ENCODE assay signal across 19 cellular contexts in the genomic region with DNA sequence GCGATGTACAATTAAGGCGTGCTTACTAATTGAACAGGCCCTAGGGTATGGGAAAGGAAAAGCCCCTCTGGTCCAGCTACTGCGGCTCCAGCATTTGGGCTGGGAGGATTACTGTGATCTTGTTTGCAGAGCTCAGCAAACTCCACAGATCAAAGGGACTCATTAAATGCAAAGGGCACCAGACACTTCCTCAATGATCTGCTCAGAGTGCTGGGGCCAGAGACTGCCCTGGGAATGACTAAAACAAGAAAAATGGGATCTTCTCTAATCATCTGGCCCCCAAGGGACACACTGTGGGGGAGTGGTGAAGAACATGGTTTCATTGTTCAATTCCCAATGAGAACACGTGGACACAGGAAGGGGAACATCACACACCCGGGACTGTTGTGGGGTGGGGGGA.
DNase-seq lines count a peak whose midpoint lies in the region; ATAC-seq, FAIRE-seq and TF ChIP-seq lines count a peak whose summit lies in the region.
"Had no signal": no experiment of that assay in that cellular context is flagged by ENCODE, and none has a peak within 500 bp of the region (broad histone marks: within the 10 kb centered on the region; RNA-seq: fewer than 3 reads in every experiment).

No MANE protein-coding gene starts in this region.

- peaks cover 0 to 8% of the 10 kb centered on the region in 2 experiments; a peak in 1 of 5 replicates for H3K27me3 ChIP-seq in HepG2 (ENCODE audit: control insufficient read depth in 1 of 2, insufficient read depth in 2 of 2, low read length in 2 of 2)
- no peaks in the 10 kb centered on the region for H3K27me3 ChIP-seq in right lobe of liver

- BruUV-seq in HepG2 (replicated peaks; lab: Mats Ljungman, UMichigan): no TSS peak

- in situ Hi-C loops in HepG2 (cut with HindIII; ENCODE audit: extremely low pct_ligation_motif_present, low pct_unique_long_range_greater_than_20kb): no loop called here

- H3K9me3 ChIP-seq in HepG2 (ENCODE audit: low read length) (no peaks in the 10 kb centered on the region), right lobe of liver (no peaks in the 10 kb centered on the region)
- H3K9me3 ChIP-seq: esophagus squamous epithelium had no signal

- no peaks in the 10 kb centered on the region for H4K20me1 ChIP-seq in HepG2 (ENCODE audit: insufficient read depth, low read length)

- TF ChIP-seq EP300 in HepG2 (IDR thresholded peaks at IDR 0.05; ENCODE audit: low read depth in 2 of 2, low read length in 2 of 2): no peak
- no peak for TF ChIP-seq EP300 in HepG2 (CRISPR knock-in tag; IDR thresholded peaks at IDR 0.05; ENCODE audit: borderline replicate concordance)

- H3K79me2 ChIP-seq in HepG2 (ENCODE audit: insufficient read depth, low read length): no peaks in the 10 kb centered on the region

- H2AFZ ChIP-seq in HepG2 (ENCODE audit: low read length): no peak overlapping the region

- 0 out of 2 replicates have a peak overlapping the region, but pooled peaks have one; percentile 10 for H3K4me2 ChIP-seq in HepG2 (ENCODE audit: low read depth, low read length)

- H3K36me3 Mint-ChIP-seq in glutamatergic neuron (ENCODE audit: unreplicated experiment): peaks cover 5% of the 10 kb centered on the region

- no peak overlapping the region for H3K4me3 Mint-ChIP-seq in glutamatergic neuron (ENCODE audit: unreplicated experiment)
- H3K4me3 Mint-ChIP-seq: activated CD8-positive, alpha-beta T cell treated with anti-CD3 and anti-CD28 coated beads for 36 hours; activated T-helper 17 cell treated with anti-CD3 and anti-CD28 coated beads, Interleukin-2, amount 50 U/mL, for 72 hours had no signal

- no peak for TF ChIP-seq CTCF in HepG2 (CRISPR knock-in tag; IDR thresholded peaks at IDR 0.05)
- TF ChIP-seq CTCF in right lobe of liver (IDR thresholded peaks at IDR 0.05): no peak
- no peak for TF ChIP-seq CTCF in glutamatergic neuron (IDR thresholded peaks at IDR 0.05; ENCODE audit: partially characterized antibody, unreplicated experiment)

- CTCF ChIA-PET in HepG2 (lab: Yijun Ruan, JAX; ENCODE audit: low intra/inter-chr PET ratio, low total read pairs): no interaction called here

- peak overlapping the region; percentile 50 for H3K27ac Mint-ChIP-seq in glutamatergic neuron (ENCODE audit: unreplicated experiment)
- H3K27ac Mint-ChIP-seq: activated CD8-positive, alpha-beta T cell treated with anti-CD3 and anti-CD28 coated beads for 36 hours; activated T-helper 17 cell treated with anti-CD3 and anti-CD28 coated beads, Interleukin-2, amount 50 U/mL, for 72 hours had no signal

- H3K4me3 ChIP-seq in HepG2 (replicated peaks in 1 of 3; ENCODE audit: insufficient read depth in 1 of 3, low read depth in 2 of 3, low read length in 3 of 3) (no peak overlapping the region), right lobe of liver (no peak overlapping the region)
- H3K4me3 ChIP-seq: esophagus squamous epithelium, K562, lung had no signal

- no peak overlapping the region for H3K27ac ChIP-seq in HepG2 (ENCODE audit: extremely low read length, insufficient read depth, low read length)
- H3K27ac ChIP-seq in right lobe of liver: no peak overlapping the region
- H3K27ac ChIP-seq: esophagus squamous epithelium had no signal

- POLR2A ChIA-PET in HepG2 (lab: Yijun Ruan, JAX): no interaction called here

- DNase-seq in HepG2 (ENCODE audit: low spot score): peak; percentile 67
- no peak for DNase-seq in right lobe of liver
- peak; percentile 53 for DNase-seq in RPMI7951 (ENCODE audit: low read depth)
- DNase-seq in glutamatergic neuron: peak; percentile 16
- DNase-seq in activated naive CD4-positive, alpha-beta T cell (lab: John Stamatoyannopoulos, UW): no peak
- DNase-seq in activated CD4-positive, alpha-beta T cell treated with anti-CD3 and anti-CD28 coated beads for 1 hour: no peak
- no peak for DNase-seq in SHP77 treated with DMSO at 0.1 percent for 48 hours (lab: John Stamatoyannopoulos, UW)
- no peak for DNase-seq in stimulated activated CD4-positive, alpha-beta T cell treated with anti-CD3 and anti-CD28 coated beads, Interleukin-2, amount 100 ng/mL, for 48 hours
- DNase-seq: activated CD8-positive, alpha-beta T cell treated with anti-CD3 and anti-CD28 coated beads for 36 hours; cortex of kidney; DMS79; esophagus squamous epithelium; NCI-H146; NCI-H526 treated with DMSO at 0.1 percent for 48 hours; small intestine; T-helper 9 cell had no signal

- H3K27me3 Mint-ChIP-seq in glutamatergic neuron (ENCODE audit: unreplicated experiment): peaks cover 6% of the 10 kb centered on the region
- H3K27me3 Mint-ChIP-seq: activated CD8-positive, alpha-beta T cell treated with anti-CD3 and anti-CD28 coated beads for 36 hours had no signal

- peak; percentile 50 for FAIRE-seq in HepG2 (lab: Jason Lieb, UNC)
- FAIRE-seq: K562, small intestine had no signal

- TF ChIP-seq POLR2A in HepG2 (IDR thresholded peaks at IDR 0.05; ENCODE audit: insufficient read depth in 1 of 2, low read depth in 2 of 2, low read length in 2 of 2): no peak
- no peak for TF ChIP-seq POLR2A in right lobe of liver (IDR thresholded peaks at IDR 0.05)

- H3K9ac ChIP-seq in HepG2 (ENCODE audit: insufficient read depth, low read depth, low read length): no peak overlapping the region

- ATAC-seq in HepG2 (peak; percentile 79), right lobe of liver (no peak)
- ATAC-seq: activated CD8-positive, alpha-beta T cell treated with anti-CD3 and anti-CD28 coated beads for 36 hours; activated T-helper 17 cell treated with anti-CD3 and anti-CD28 coated beads, Interleukin-2, amount 50 U/mL, for 72 hours; K562 had no signal

- intact Hi-C loops in HepG2 (cut with micrococcal nuclease; ENCODE audit: unreplicated experiment): no loop called here
- intact Hi-C loops in right lobe of liver (cut with DNase I): no loop called here

- H3K4me1 ChIP-seq in HepG2 (ENCODE audit: insufficient read depth, low read length): peaks cover 19% of the 10 kb centered on the region
- no peaks in the 10 kb centered on the region for H3K4me1 ChIP-seq in right lobe of liver

- H3K9me3 Mint-ChIP-seq in glutamatergic neuron (ENCODE audit: unreplicated experiment): peaks cover 6% of the 10 kb centered on the region
- H3K9me3 Mint-ChIP-seq: activated CD8-positive, alpha-beta T cell treated with anti-CD3 and anti-CD28 coated beads for 36 hours; activated T-helper 17 cell treated with anti-CD3 and anti-CD28 coated beads, Interleukin-2, amount 50 U/mL, for 72 hours had no signal

- peaks cover 32% of the 10 kb centered on the region for H3K4me1 Mint-ChIP-seq in glutamatergic neuron (ENCODE audit: low read depth, unreplicated experiment)
- H3K4me1 Mint-ChIP-seq: activated T-helper 17 cell treated with anti-CD3 and anti-CD28 coated beads, Interleukin-2, amount 50 U/mL, for 72 hours had no signal

- TF ChIP-seq RAD21 in HepG2 (CRISPR knock-in tag; IDR thresholded peaks at IDR 0.05): no peak

- WGBS in HepG2 (ENCODE audit: low lambda C conversion rate): 13% methylated on average over 5 of the region's 5 CpGs
- WGBS in right lobe of liver (ENCODE audit: insufficient coverage, low coverage, low lambda C conversion rate, missing lambda C conversion rate): 36% methylated on average over 5 of the region's 5 CpGs

- H3K36me3 ChIP-seq in HepG2 (replicated peaks in 1 of 2; ENCODE audit: control insufficient read depth in 1 of 2, insufficient read depth in 2 of 2, low read length in 2 of 2): no peaks in the 10 kb centered on the region
- no peaks in the 10 kb centered on the region for H3K36me3 ChIP-seq in right lobe of liver
- H3K36me3 ChIP-seq: esophagus squamous epithelium had no signal

TF ChIP-seq in HepG2, 621 proteins besides CTCF, POLR2A, EP300 and RAD21 (continues in another document):
- no peak for TF ChIP-seq ZSCAN9 (CRISPR knock-in tag; IDR thresholded peaks at IDR 0.05; ENCODE audit: borderline replicate concordance)
- TF ChIP-seq KLF15 (CRISPR knock-in tag; IDR thresholded peaks at IDR 0.05; ENCODE audit: borderline replicate concordance): no peak
- no peak for TF ChIP-seq HHEX (CRISPR knock-in tag; IDR thresholded peaks at IDR 0.05)
- no peak for TF ChIP-seq ZNF605 (CRISPR knock-in tag; IDR thresholded peaks at IDR 0.05)
- TF ChIP-seq SSRP1 (CRISPR knock-in tag; IDR thresholded peaks at IDR 0.05): no peak
- no peak for TF ChIP-seq MIER2 (CRISPR knock-in tag; IDR thresholded peaks at IDR 0.05)
- TF ChIP-seq HNF4A (CRISPR knock-in tag; IDR thresholded peaks at IDR 0.05): 0 out of 2 replicates have a peak, but pooled peaks have one; percentile 21
- no peak for TF ChIP-seq NFKBIZ (CRISPR knock-in tag; IDR thresholded peaks at IDR 0.05)
- TF ChIP-seq, protein P1, sequence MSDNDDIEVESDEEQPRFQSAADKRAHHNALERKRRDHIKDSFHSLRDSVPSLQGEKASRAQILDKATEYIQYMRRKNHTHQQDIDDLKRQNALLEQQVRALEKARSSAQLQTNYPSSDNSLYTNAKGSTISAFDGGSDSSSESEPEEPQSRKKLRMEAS (IDR thresholded peaks at IDR 0.05): no peak
- no peak for TF ChIP-seq ZNF10 (CRISPR knock-in tag; IDR thresholded peaks at IDR 0.05; ENCODE audit: borderline replicate concordance, low read depth)
- no peak for TF ChIP-seq ZNF629 (CRISPR knock-in tag; conservative IDR thresholded peaks at IDR 0.05)
- no peak for TF ChIP-seq HDAC2 (CRISPR knock-in tag; IDR thresholded peaks at IDR 0.05)
- no peak for TF ChIP-seq ZFP62 (CRISPR knock-in tag; IDR thresholded peaks at IDR 0.05)
- TF ChIP-seq KLF9 (CRISPR knock-in tag; IDR thresholded peaks at IDR 0.05; ENCODE audit: low read depth): no peak
- no peak for TF ChIP-seq MTA1 (CRISPR knock-in tag; IDR thresholded peaks at IDR 0.05; ENCODE audit: borderline replicate concordance)
- TF ChIP-seq, protein P2, sequence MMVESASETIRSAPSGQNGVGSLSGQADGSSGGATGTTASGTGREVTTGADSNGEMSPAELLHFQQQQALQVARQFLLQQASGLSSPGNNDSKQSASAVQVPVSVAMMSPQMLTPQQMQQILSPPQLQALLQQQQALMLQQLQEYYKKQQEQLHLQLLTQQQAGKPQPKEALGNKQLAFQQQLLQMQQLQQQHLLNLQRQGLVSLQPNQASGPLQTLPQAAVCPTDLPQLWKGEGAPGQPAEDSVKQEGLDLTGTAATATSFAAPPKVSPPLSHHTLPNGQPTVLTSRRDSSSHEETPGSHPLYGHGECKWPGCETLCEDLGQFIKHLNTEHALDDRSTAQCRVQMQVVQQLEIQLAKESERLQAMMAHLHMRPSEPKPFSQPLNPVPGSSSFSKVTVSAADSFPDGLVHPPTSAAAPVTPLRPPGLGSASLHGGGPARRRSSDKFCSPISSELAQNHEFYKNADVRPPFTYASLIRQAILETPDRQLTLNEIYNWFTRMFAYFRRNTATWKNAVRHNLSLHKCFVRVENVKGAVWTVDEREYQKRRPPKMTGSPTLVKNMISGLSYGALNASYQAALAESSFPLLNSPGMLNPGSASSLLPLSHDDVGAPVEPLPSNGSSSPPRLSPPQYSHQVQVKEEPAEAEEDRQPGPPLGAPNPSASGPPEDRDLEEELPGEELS (CRISPR knock-in tag; IDR thresholded peaks at IDR 0.05): no peak
- no peak for TF ChIP-seq CBFB (CRISPR knock-in tag; IDR thresholded peaks at IDR 0.05)
- no peak for TF ChIP-seq ZNF558 (CRISPR knock-in tag; IDR thresholded peaks at IDR 0.05; ENCODE audit: borderline replicate concordance)
- TF ChIP-seq NFYB (CRISPR knock-in tag; IDR thresholded peaks at IDR 0.05): no peak

Comparison
In these comparisons a context has a peak if more than half of its experiments do, and no peak if none do; other contexts are left out.
1. DNase-seq: peak in HepG2 (single experiment), RPMI7951 (single experiment) and glutamatergic neuron (single experiment); none in right lobe of liver (0 of 3), activated naive CD4-positive, alpha-beta T cell (0 of 4), activated CD4-positive, alpha-beta T cell treated with anti-CD3 and anti-CD28 coated beads for 1 hour (single experiment), SHP77 treated with DMSO at 0.1 percent for 48 hours (single experiment) and stimulated activated CD4-positive, alpha-beta T cell treated with anti-CD3 and anti-CD28 coated beads, Interleukin-2, amount 100 ng/mL, for 48 hours (0 of 2).